Comparison of ENCODE assay signal across 6 cellular contexts in genomic region chr12:11559941-11560340, GRCh38.
"Had no signal": no experiment of that assay in that cellular context is flagged by ENCODE, and none has a peak within 500 bp of the region (broad histone marks: within the 10 kb centered on the region; RNA-seq: fewer than 3 reads in every experiment).

No MANE protein-coding gene starts in this region.

- DNase-seq: GDM1, GF-D8 had no signal

- FAIRE-seq: G401.6, GM12892, GM18507, GM19239 had no signal
